Comparison of ENCODE assay signal across 7 cellular contexts in genomic region chr16:14918504-14918903, GRCh38. TPM values are rescaled to one million over a fixed set of nuclear protein-coding genes. Genes with fewer than 3 reads are reported as not detected.
DNase-seq lines count a peak whose midpoint lies in the region; ATAC-seq and TF ChIP-seq lines count a peak whose summit lies in the region.
"Not testable (repeated sequence)": the region's sequence is repeated elsewhere in the genome, so short reads cannot be mapped to it uniquely, and the experiment has no call there.

No MANE protein-coding gene starts in this region.

- not testable (repeated sequence) for H3K9me3 Mint-ChIP-seq in activated CD8-positive, alpha-beta memory T cell treated with anti-CD3 and anti-CD28 coated beads, Interleukin-2, amount 10 ng/mL, durations not matched to agents 7 days and 5 days (ENCODE audit: low read depth)

- H3K4me1 Mint-ChIP-seq in activated CD8-positive, alpha-beta memory T cell treated with anti-CD3 and anti-CD28 coated beads, Interleukin-2, amount 10 ng/mL, durations not matched to agents 7 days and 5 days, result not testable (repeated sequence)

- not testable (repeated sequence) for H3K36me3 Mint-ChIP-seq in activated CD8-positive, alpha-beta memory T cell treated with anti-CD3 and anti-CD28 coated beads, Interleukin-2, amount 10 ng/mL, durations not matched to agents 7 days and 5 days

- not testable (repeated sequence) for TF ChIP-seq CTCF in GM13977 (IDR thresholded peaks at IDR 0.05; ENCODE audit: extremely low read depth, insufficient read depth, missing control alignments); coronary artery (IDR thresholded peaks at IDR 0.05); lower lobe of right lung (IDR thresholded peaks at IDR 0.05); ovary (IDR thresholded peaks at IDR 0.05); spleen (IDR thresholded peaks at IDR 0.05 in 8 of 11, conservative IDR thresholded peaks at IDR 0.05 in 3 of 11)

- not testable (repeated sequence) for TF ChIP-seq POLR2A in ovary (IDR thresholded peaks at IDR 0.05); spleen (IDR thresholded peaks at IDR 0.05)

- not testable (repeated sequence) for H3K4me1 ChIP-seq in right cardiac atrium (ENCODE audit: control insufficient read depth, insufficient read depth, low read length); lower lobe of right lung; ovary (ENCODE audit: insufficient read depth); spleen

- H3K9me3 ChIP-seq in right cardiac atrium (ENCODE audit: control insufficient read depth, low read length); lower lobe of right lung; ovary; spleen: not testable (repeated sequence)

- H3K27me3 ChIP-seq in right cardiac atrium (ENCODE audit: control insufficient read depth, insufficient read depth); lower lobe of right lung (ENCODE audit: low read depth); ovary; spleen (replicated peaks in 1 of 7): not testable (repeated sequence)

- in situ Hi-C loops in GM13977 (cut with MboI; ENCODE audit: low pct_unique_long_range_greater_than_20kb, low sequenced_read_pairs, unreplicated experiment), result not testable (repeated sequence)

- H3K36me3 ChIP-seq in lower lobe of right lung, ovary, spleen: not testable (repeated sequence)

- not testable (repeated sequence) for H3K27ac ChIP-seq in coronary artery; right cardiac atrium (ENCODE audit: low read length); lower lobe of right lung; ovary; spleen

- not testable (repeated sequence) for H3K27me3 Mint-ChIP-seq in activated CD8-positive, alpha-beta memory T cell treated with anti-CD3 and anti-CD28 coated beads, Interleukin-2, amount 10 ng/mL, durations not matched to agents 7 days and 5 days

- not testable (repeated sequence) for ATAC-seq in activated CD8-positive, alpha-beta memory T cell treated with anti-CD3 and anti-CD28 coated beads, Interleukin-2, amount 10 ng/mL, durations not matched to agents 7 days and 5 days; right cardiac atrium; lower lobe of right lung

- H3K4me3 ChIP-seq in coronary artery; right cardiac atrium (ENCODE audit: low read length); lower lobe of right lung; ovary; spleen: not testable (repeated sequence)

- not testable (repeated sequence) for H3K27ac Mint-ChIP-seq in activated CD8-positive, alpha-beta memory T cell treated with anti-CD3 and anti-CD28 coated beads, Interleukin-2, amount 10 ng/mL, durations not matched to agents 7 days and 5 days

- DNase-seq in GM13977 (ENCODE audit: low spot score) (peak; percentile 0), coronary artery (ENCODE audit: low spot score) (peak; percentile 9), right cardiac atrium (peak in 2 of 3 donors; percentile 38 to 74), lower lobe of right lung (peak; percentile 43), ovary (peak in 3 of 5 donors; percentile 7 to 34 (median 30)), spleen (peak; percentile 77)
- DNase-seq in activated CD8-positive, alpha-beta memory T cell treated with anti-CD3 and anti-CD28 coated beads, Interleukin-2, amount 10 ng/mL, durations not matched to agents 7 days and 5 days, result peak; percentile 35

- TF ChIP-seq EP300 in ovary (IDR thresholded peaks at IDR 0.05), result not testable (repeated sequence)

- CTCF ChIA-PET in activated CD8-positive, alpha-beta memory T cell treated with anti-CD3 and anti-CD28 coated beads, Interleukin-2, amount 10 ng/mL, durations not matched to agents 7 days and 5 days (lab: Charles Lee), result not testable (repeated sequence)

- 64% methylated on average over 13 of the region's 21 CpGs for WGBS in right cardiac atrium
- WGBS in ovary, 3 donors, result 50% methylated on average over 19 of the region's 21 CpGs; no CpG with 5 or more reads in 2 of the 3 donors
- 85 to 93% (median 87%) methylated on average over 8 to 19 of the region's 21 CpGs; no CpG with 5 or more reads in 2 of the 5 donors for WGBS in spleen, 5 donors

- not testable (repeated sequence) for H3K4me3 Mint-ChIP-seq in activated CD8-positive, alpha-beta memory T cell treated with anti-CD3 and anti-CD28 coated beads, Interleukin-2, amount 10 ng/mL, durations not matched to agents 7 days and 5 days

- intact Hi-C loops in right cardiac atrium (cut with DNase I); lower lobe of right lung (cut with DNase I); ovary (cut with DNase I); spleen (cut with DNase I; ENCODE audit: low total_unique reads): not testable (repeated sequence)

RNA-seq across cellular contexts. Expression of gene NPIPA1, which starts 18.7 kb away (rescaled TPM):
- total RNA-seq in activated CD8-positive, alpha-beta memory T cell treated with anti-CD3 and anti-CD28 coated beads, Interleukin-2, amount 10 ng/mL, durations not matched to agents 7 days and 5 days, result 100 to 1,000 TPM; 109 to 133 TPM
- total RNA-seq in right cardiac atrium (10 to 100 TPM; 40.7 to 76.6 (median 57.9) TPM), lower lobe of right lung (90.9 TPM), ovary (100 to 1,000 TPM in 5 of 7 donors, 10 to 100 TPM in 2; 38.6 to 165 (median 142) TPM), spleen (100 to 1,000 TPM in 2 of 7 donors, 10 to 100 TPM in 5; 61.4 to 119 (median 78.2) TPM)
- polyA plus RNA-seq in right cardiac atrium (61.6 TPM), ovary (100 to 1,000 TPM; 104 to 120 TPM), spleen (10 to 100 TPM; 56.4 to 61.2 (median 58.5) TPM)

RNA-seq across cellular contexts. Expression of gene PDXDC1, which starts 56.3 kb away (rescaled TPM):
- 10 to 100 TPM; 47.0 to 58.7 TPM for total RNA-seq in activated CD8-positive, alpha-beta memory T cell treated with anti-CD3 and anti-CD28 coated beads, Interleukin-2, amount 10 ng/mL, durations not matched to agents 7 days and 5 days
- total RNA-seq in right cardiac atrium (100 to 1,000 TPM in 1 of 4 donors, 10 to 100 TPM in 3; 87.1 to 106 (median 88.5) TPM), lower lobe of right lung (103 TPM), ovary (10 to 100 TPM; 37.5 to 69.3 (median 62.3) TPM), spleen (10 to 100 TPM; 51.0 to 80.7 (median 72.4) TPM)
- polyA plus RNA-seq in right cardiac atrium (31.5 TPM), ovary (10 to 100 TPM; 36.9 to 58.6 TPM), spleen (10 to 100 TPM; 17.7 to 29.6 (median 18.6) TPM)

Comparison
In these comparisons a context has a peak if more than half of its experiments do, and no peak if none do; other contexts are left out.
1. DNase-seq: peak in every context shown above with its lines; median percentile 77 in spleen; 56 in right cardiac atrium; 43 in lower lobe of right lung; 35 in activated CD8-positive, alpha-beta memory T cell treated with anti-CD3 and anti-CD28 coated beads, Interleukin-2, amount 10 ng/mL, durations not matched to agents 7 days and 5 days; 30 in ovary; 9 in coronary artery; 0 in GM13977.